In the genomic region with DNA sequence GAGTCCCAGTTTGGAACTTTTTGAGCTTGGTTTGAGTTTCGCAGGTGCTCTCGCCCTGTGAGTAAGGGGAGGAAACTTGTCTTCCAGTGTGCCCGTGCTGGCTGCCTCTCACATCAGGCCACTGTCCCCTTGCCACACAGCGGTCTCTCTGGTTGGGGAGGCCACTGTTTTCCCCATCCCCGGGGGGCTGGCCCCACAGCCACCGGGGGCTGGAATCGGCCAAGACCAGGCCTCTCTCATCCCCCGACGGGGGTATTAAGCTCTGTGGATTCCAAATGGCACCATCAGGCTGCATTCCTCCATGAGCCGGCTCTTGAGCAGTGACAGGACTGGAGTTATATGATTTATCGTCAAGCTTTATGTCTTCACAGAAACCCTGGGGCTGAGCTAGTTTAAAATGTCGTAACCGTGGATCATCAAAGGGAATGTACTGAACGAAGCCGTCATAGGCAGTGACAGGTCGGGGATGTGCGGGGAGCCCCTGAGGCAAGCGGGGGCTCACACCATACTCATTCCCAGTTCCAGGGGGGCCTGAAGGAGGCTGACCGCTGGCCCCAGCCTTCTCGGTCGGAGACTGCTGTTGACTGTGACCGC, we compare ENCODE assay signal across 14 cellular contexts. TPM values are rescaled to one million over a fixed set of nuclear protein-coding genes. Genes with fewer than 3 reads are reported as not detected.
A peak's percentile ranks its signal among the peaks of the same experiment; 100 is the strongest.
DNase-seq lines count a peak whose midpoint lies in the region; ATAC-seq and TF ChIP-seq lines count a peak whose summit lies in the region.
"Had no signal": no experiment of that assay in that cellular context is flagged by ENCODE, and none has a peak within 500 bp of the region (broad histone marks: within the 10 kb centered on the region; RNA-seq: fewer than 3 reads in every experiment).

No MANE protein-coding gene starts in this region.

- no TSS peak for BruUV-seq in IMR-90 (replicated peaks; lab: Mats Ljungman, UMichigan)
- no TSS peak for BruUV-seq in A673 (replicated peaks; lab: Mats Ljungman, UMichigan)

- H3K4ac ChIP-seq in IMR-90 (ENCODE audit: low read depth, low read length), result no peak overlapping the region
- no peak overlapping the region for H3K4ac ChIP-seq in mesenchymal stem cell (ENCODE audit: low read depth in 1 of 2, low read length in 2 of 2)

- H3K4me2 ChIP-seq in IMR-90 (ENCODE audit: low read depth, low read length), result no peak overlapping the region
- H3K4me2 ChIP-seq in mesenchymal stem cell (ENCODE audit: low read length, poor library complexity, severe bottlenecking), result no peak overlapping the region

- peaks cover 10% of the 10 kb centered on the region; the same call in 1 of the 2 replicates for H3K9me1 ChIP-seq in IMR-90 (ENCODE audit: insufficient read depth, low read length)

- TF ChIP-seq RAD21 in IMR-90 (IDR thresholded peaks at IDR 0.05; ENCODE audit: low read length), result no peak

- peaks cover 31% of the 10 kb centered on the region for H4K20me1 ChIP-seq in IMR-90 (ENCODE audit: insufficient read depth, low read length)

- in situ Hi-C loops in IMR-90 (cut with MboI; ENCODE audit: low sequenced_read_pairs), result no loop called here

- H2BK15ac ChIP-seq in IMR-90 (ENCODE audit: low read depth, low read length) (no peak overlapping the region), mesenchymal stem cell (ENCODE audit: low read depth, poor library complexity, severe bottlenecking) (no peak overlapping the region)

- ATAC-seq in IMR-90 (ENCODE audit: low read depth) (no peak), gastroesophageal sphincter (peak; percentile 10), GM18511 (IDR thresholded peaks at IDR 0.05; ENCODE audit: unreplicated experiment) (no peak)
- ATAC-seq in activated T-helper 17 cell treated with anti-CD3 and anti-CD28 coated beads, Interleukin-2, amount 50 U/mL, for 72 hours (replicated peaks), result no peak
- no peak for ATAC-seq in stimulated activated effector memory CD8-positive, alpha-beta T cell treated with anti-CD3 and anti-CD28 coated beads, Interleukin-12 subunit alpha, Interleukin-12 subunit beta, amount 100 ng/mL, for 72 hours

- H3K4me3 ChIP-seq in IMR-90 (ENCODE audit: insufficient read depth, low read depth, low read length) (no peak overlapping the region), gastroesophageal sphincter (no peak overlapping the region), A673 (ENCODE audit: low read depth, low read length, poor library complexity, severe bottlenecking) (no peak overlapping the region), mesenchymal stem cell (ENCODE audit: insufficient read depth in 1 of 2, low read depth in 1 of 2, low read length in 2 of 2) (no peak overlapping the region)
- H3K4me3 ChIP-seq in effector memory CD4-positive, alpha-beta T cell (ENCODE audit: insufficient read depth, low read depth, low read length, poor library complexity, severe bottlenecking), result no peak overlapping the region

- no peak overlapping the region for H3K27ac Mint-ChIP-seq in activated T-helper 17 cell treated with anti-CD3 and anti-CD28 coated beads, Interleukin-2, amount 50 U/mL, for 72 hours
- H3K27ac Mint-ChIP-seq in stimulated activated effector memory CD8-positive, alpha-beta T cell treated with anti-CD3 and anti-CD28 coated beads, Interleukin-12 subunit alpha, Interleukin-12 subunit beta, amount 100 ng/mL, for 72 hours, result no peak overlapping the region

- 78% methylated on average over 6 of the region's 22 CpGs; no CpG with 5 or more reads in 1 of the 2 experiments for WGBS in IMR-90 (ENCODE audit: extremely low coverage in 2 of 2, insufficient read length in 1 of 2), 2 experiments
- 67 to 68% methylated on average over 3 to 5 of the region's 22 CpGs for WGBS in gastroesophageal sphincter (ENCODE audit: low coverage in 1 of 2), 2 donors
- WGBS in mesenchymal stem cell, result 85% methylated on average over 22 of the region's 22 CpGs

- peak overlapping the region; percentile 76 for H3K4me3 Mint-ChIP-seq in activated T-helper 17 cell treated with anti-CD3 and anti-CD28 coated beads, Interleukin-2, amount 50 U/mL, for 72 hours
- peak overlapping the region; percentile 74 for H3K4me3 Mint-ChIP-seq in stimulated activated effector memory CD8-positive, alpha-beta T cell treated with anti-CD3 and anti-CD28 coated beads, Interleukin-12 subunit alpha, Interleukin-12 subunit beta, amount 100 ng/mL, for 72 hours

- CTCF ChIA-PET in IMR-90 (lab: Yijun Ruan, JAX), result no interaction called here
- CTCF ChIA-PET in A673 (lab: Charles Lee), result no interaction called here

- H3K36me3 ChIP-seq in IMR-90 (ENCODE audit: control insufficient read depth, insufficient read depth, low read length) (peaks cover 64% of the 10 kb centered on the region), gastroesophageal sphincter (peaks cover 0 to 16% of the 10 kb centered on the region in 2 donors), A673 (ENCODE audit: insufficient read depth, low read length, poor library complexity, severe bottlenecking) (peaks cover 51% of the 10 kb centered on the region), mesenchymal stem cell (ENCODE audit: control insufficient read depth in 1 of 2, insufficient read depth in 2 of 2, low read depth in 1 of 2, low read length in 2 of 2) (peaks cover 51 to 61% of the 10 kb centered on the region in 2 experiments)
- no peaks in the 10 kb centered on the region for H3K36me3 ChIP-seq in effector memory CD4-positive, alpha-beta T cell (ENCODE audit: control insufficient read depth, insufficient read depth, low read length)

- POLR2A ChIA-PET in IMR-90 (lab: Charles Lee; ENCODE audit: unreplicated experiment), result interaction anchor here (0.6 kb wide), 2 partner anchors 86 to 92 kb away, joined by 3 read pairs; no protein-coding TSS in a partner anchor
- POLR2A ChIA-PET in A673 (lab: Charles Lee; ENCODE audit: low non-redundant PET), result no interaction called here

- TF ChIP-seq CTCF in IMR-90 (conservative IDR thresholded peaks at IDR 0.05; ENCODE audit: low read depth, low read length) (no peak), gastroesophageal sphincter (IDR thresholded peaks at IDR 0.05) (no peak), A673 (conservative IDR thresholded peaks at IDR 0.05; ENCODE audit: low read depth, low read length) (no peak)

- peaks cover 13% of the 10 kb centered on the region for H3K4me1 Mint-ChIP-seq in activated T-helper 17 cell treated with anti-CD3 and anti-CD28 coated beads, Interleukin-2, amount 50 U/mL, for 72 hours
- peaks cover 32% of the 10 kb centered on the region for H3K4me1 Mint-ChIP-seq in stimulated activated effector memory CD8-positive, alpha-beta T cell treated with anti-CD3 and anti-CD28 coated beads, Interleukin-12 subunit alpha, Interleukin-12 subunit beta, amount 100 ng/mL, for 72 hours

- H3K9me3 Mint-ChIP-seq in activated T-helper 17 cell treated with anti-CD3 and anti-CD28 coated beads, Interleukin-2, amount 50 U/mL, for 72 hours, result no peaks in the 10 kb centered on the region
- H3K9me3 Mint-ChIP-seq in stimulated activated effector memory CD8-positive, alpha-beta T cell treated with anti-CD3 and anti-CD28 coated beads, Interleukin-12 subunit alpha, Interleukin-12 subunit beta, amount 100 ng/mL, for 72 hours, result no peaks in the 10 kb centered on the region

- no peak overlapping the region for H3K18ac ChIP-seq in IMR-90 (ENCODE audit: low read depth, low read length)
- no peak overlapping the region for H3K18ac ChIP-seq in mesenchymal stem cell (ENCODE audit: low read depth in 1 of 2, low read length in 2 of 2)

- no peak overlapping the region for H2AK5ac ChIP-seq in IMR-90 (ENCODE audit: low read depth, low read length)
- no peak overlapping the region for H2AK5ac ChIP-seq in mesenchymal stem cell (ENCODE audit: low read length, severe bottlenecking)

- H3K14ac ChIP-seq in IMR-90 (replicated peaks; ENCODE audit: low read depth, low read length) (no peak overlapping the region), mesenchymal stem cell (ENCODE audit: low read length in 2 of 2) (no peak overlapping the region)

- TF ChIP-seq POLR2A in IMR-90 (IDR thresholded peaks at IDR 0.05; ENCODE audit: low read depth, low read length) (no peak), gastroesophageal sphincter (IDR thresholded peaks at IDR 0.05) (no peak)

- no peak overlapping the region for H2BK20ac ChIP-seq in IMR-90 (ENCODE audit: low read depth, low read length)

- dilution Hi-C loops in IMR-90 (cut with HindIII; ENCODE audit: low sequenced_read_pairs, unreplicated experiment), result no loop called here

- H4K91ac ChIP-seq in IMR-90 (ENCODE audit: insufficient read depth, low read depth, low read length) (no peak overlapping the region), mesenchymal stem cell (ENCODE audit: low read length) (no peak overlapping the region)

- H3K79me1 ChIP-seq in IMR-90 (ENCODE audit: low read depth in 1 of 2, low read length in 2 of 2) (peaks cover 29 to 73% of the 10 kb centered on the region in 2 experiments), mesenchymal stem cell (replicated peaks; ENCODE audit: low read length, poor library complexity, severe bottlenecking) (peaks cover 55% of the 10 kb centered on the region)

- no peak overlapping the region for H4K5ac ChIP-seq in IMR-90 (ENCODE audit: low read depth, low read length)

- H2BK5ac ChIP-seq in IMR-90 (ENCODE audit: low read depth, low read length, poor library complexity, severe bottlenecking), result no peak overlapping the region
- H2BK5ac ChIP-seq in mesenchymal stem cell (ENCODE audit: low read depth, low read length, poor library complexity, severe bottlenecking), result no peak overlapping the region

- H3K27ac ChIP-seq in IMR-90 (ENCODE audit: insufficient read depth, low read length) (no peak overlapping the region), gastroesophageal sphincter (peak overlapping the region in 3 of 4 donors; percentile 44 to 66 (median 59)), A673 (ENCODE audit: low read depth, low read length, poor library complexity, severe bottlenecking) (no peak overlapping the region), mesenchymal stem cell (ENCODE audit: low read length, poor library complexity, severe bottlenecking) (no peak overlapping the region)
- H3K27ac ChIP-seq in effector memory CD4-positive, alpha-beta T cell (ENCODE audit: insufficient read depth, low read length, poor library complexity, severe bottlenecking), result no peak overlapping the region

- no peaks in the 10 kb centered on the region for H3K4me1 ChIP-seq in IMR-90 (ENCODE audit: control insufficient read depth, insufficient read depth, low read length)
- H3K4me1 ChIP-seq in gastroesophageal sphincter, result peaks cover 0 to 41% (median 12%) of the 10 kb centered on the region in 3 donors
- no peaks in the 10 kb centered on the region for H3K4me1 ChIP-seq in A673 (ENCODE audit: insufficient read depth, low read length, poor library complexity, severe bottlenecking)
- H3K4me1 ChIP-seq in mesenchymal stem cell (ENCODE audit: control insufficient read depth, insufficient read depth, low read depth, low read length), result peaks cover 6% of the 10 kb centered on the region
- H3K4me1 ChIP-seq in effector memory CD4-positive, alpha-beta T cell (ENCODE audit: control insufficient read depth, insufficient read depth, low read length, poor library complexity, severe bottlenecking), result peaks cover 28% of the 10 kb centered on the region

- no peaks in the 10 kb centered on the region for H3K36me3 Mint-ChIP-seq in activated T-helper 17 cell treated with anti-CD3 and anti-CD28 coated beads, Interleukin-2, amount 50 U/mL, for 72 hours (ENCODE audit: low read depth)
- H3K36me3 Mint-ChIP-seq in stimulated activated effector memory CD8-positive, alpha-beta T cell treated with anti-CD3 and anti-CD28 coated beads, Interleukin-12 subunit alpha, Interleukin-12 subunit beta, amount 100 ng/mL, for 72 hours, result peaks cover 17% of the 10 kb centered on the region

- H2BK120ac ChIP-seq in IMR-90 (ENCODE audit: low read depth, low read length), result no peak overlapping the region
- no peak overlapping the region for H2BK120ac ChIP-seq in mesenchymal stem cell (ENCODE audit: low read depth, low read length)

- H4K8ac ChIP-seq in IMR-90 (ENCODE audit: low read depth in 2 of 2, low read length in 2 of 2) (no peak overlapping the region), mesenchymal stem cell (ENCODE audit: low read length) (no peak overlapping the region)

- H3K27me3 ChIP-seq in IMR-90 (ENCODE audit: control insufficient read depth, insufficient read depth, low read length), result no peaks in the 10 kb centered on the region
- no peaks in the 10 kb centered on the region for H3K27me3 ChIP-seq in gastroesophageal sphincter
- no peaks in the 10 kb centered on the region for H3K27me3 ChIP-seq in A673 (replicated peaks; ENCODE audit: insufficient read depth, low read depth, low read length, poor library complexity)
- no peaks in the 10 kb centered on the region for H3K27me3 ChIP-seq in mesenchymal stem cell (ENCODE audit: control insufficient read depth in 1 of 2, insufficient read depth in 1 of 2, low read length in 2 of 2)
- H3K27me3 ChIP-seq in effector memory CD4-positive, alpha-beta T cell (replicated peaks; ENCODE audit: control insufficient read depth, insufficient read depth, low read length, poor library complexity, severe bottlenecking), result peaks cover 16% of the 10 kb centered on the region

- H2AFZ ChIP-seq in IMR-90 (replicated peaks; ENCODE audit: low read length, poor library complexity) (no peak overlapping the region), mesenchymal stem cell (ENCODE audit: low read depth, low read length) (no peak overlapping the region)

- no peak for TF ChIP-seq EP300 in gastroesophageal sphincter (IDR thresholded peaks at IDR 0.05)

- intact Hi-C loops in IMR-90 (cut with micrococcal nuclease) (no loop called here), A673 (cut with micrococcal nuclease; ENCODE audit: unreplicated experiment) (no loop called here)

- H3K9ac ChIP-seq in IMR-90 (ENCODE audit: low read depth, low read length) (no peak overlapping the region), mesenchymal stem cell (ENCODE audit: low read length) (no peak overlapping the region)

- peaks cover 34% of the 10 kb centered on the region for H3K27me3 Mint-ChIP-seq in activated T-helper 17 cell treated with anti-CD3 and anti-CD28 coated beads, Interleukin-2, amount 50 U/mL, for 72 hours

- no peak overlapping the region for H2BK12ac ChIP-seq in mesenchymal stem cell (ENCODE audit: low read length in 2 of 2)

- DNase-seq in IMR-90 (no peak), A673 (ENCODE audit: low spot score) (no peak), mesenchymal stem cell (no peak)
- DNase-seq in stimulated activated effector memory CD8-positive, alpha-beta T cell treated with anti-CD3 and anti-CD28 coated beads, Interleukin-12 subunit alpha, Interleukin-12 subunit beta, amount 100 ng/mL, for 72 hours (ENCODE audit: low spot score in 2 of 2), result no peak
- DNase-seq in effector memory CD4-positive, alpha-beta T cell, result no peak
- DNase-seq: activated CD4-positive, alpha-beta T cell treated with anti-CD3 and anti-CD28 coated beads for 1 hour; islet precursor cell; NCI-H1092 treated with DMSO at 0.1 percent for 48 hours; NCI-H524 treated with DMSO at 0.1 percent for 48 hours; nucleus accumbens; SIG-M5 had no signal

- H2AK9ac ChIP-seq in IMR-90 (replicated peaks; ENCODE audit: low read depth, low read length, poor library complexity), result peak overlapping the region; percentile 32

- H3K9me3 ChIP-seq in IMR-90 (ENCODE audit: control insufficient read depth, insufficient read depth, low read length) (no peaks in the 10 kb centered on the region), gastroesophageal sphincter (no peaks in the 10 kb centered on the region), A673 (ENCODE audit: low read depth, low read length, poor library complexity, severe bottlenecking) (no peaks in the 10 kb centered on the region), mesenchymal stem cell (ENCODE audit: control insufficient read depth, low read length) (no peaks in the 10 kb centered on the region)
- no peaks in the 10 kb centered on the region for H3K9me3 ChIP-seq in effector memory CD4-positive, alpha-beta T cell (ENCODE audit: control insufficient read depth, low read length)

- H3K56ac ChIP-seq in IMR-90 (ENCODE audit: extremely low read depth, insufficient read depth, low read length), result no peak overlapping the region

- H3K23ac ChIP-seq in IMR-90 (ENCODE audit: low read depth, low read length), result no peak overlapping the region
- no peak overlapping the region for H3K23ac ChIP-seq in mesenchymal stem cell (ENCODE audit: low read length in 2 of 2)

RNA-seq across cellular contexts. Expression of gene JCAD, which starts 30.8 kb away (rescaled TPM):
- total RNA-seq in IMR-90 (2012; rRNA removed) (16.8 and 18.9 TPM in 2 replicates), gastroesophageal sphincter (10 to 100 TPM; 21.0 to 66.8 (median 48.6) TPM), A673 (2021) (62.0 and 65.8 TPM in 2 replicates)
- 14.8 and 15.9 TPM in 2 replicates for polyA plus RNA-seq in IMR-90 (2012; rRNA removed)
- 9.1 and 12.2 TPM in 2 replicates for polyA plus RNA-seq in IMR-90 (2012; cell fraction: cytosol; rRNA removed)
- polyA plus RNA-seq in IMR-90 (2012; cell fraction: nucleus; rRNA removed; ENCODE audit: low replicate concordance), result 7.2 and 16.6 TPM in 2 replicates
- under 1 TPM in 1 of 2 donors, not detected in 1; 0.58 TPM for total RNA-seq in activated T-helper 17 cell treated with anti-CD3 and anti-CD28 coated beads, Interleukin-2, amount 50 U/mL, for 72 hours
- 32.6 TPM for polyA plus RNA-seq in mesenchymal stem cell (2013, experiment 1 of 2)
- polyA plus RNA-seq in mesenchymal stem cell (2013, experiment 2 of 2), result 33.3 TPM

Comparison
In these comparisons a context has a peak if more than half of its experiments do, and no peak if none do; other contexts are left out.
1. H3K27ac ChIP-seq: peak in gastroesophageal sphincter (3 of 4); none in IMR-90 (single experiment), A673 (single experiment), mesenchymal stem cell (single experiment) and effector memory CD4-positive, alpha-beta T cell (single experiment).
2. RNA of gene JCAD, which starts 30.8 kb away (total RNA-seq): 62.0 to 65.8 TPM in A673, 21.0 to 66.8 TPM in gastroesophageal sphincter and 16.8 to 18.9 TPM in IMR-90; 0.58 TPM in activated T-helper 17 cell treated with anti-CD3 and anti-CD28 coated beads, Interleukin-2, amount 50 U/mL, for 72 hours; every median in the first group is over 10 times any median in the second.